18 cellular contexts compared by ENCODE assay signal in the genomic region with DNA sequence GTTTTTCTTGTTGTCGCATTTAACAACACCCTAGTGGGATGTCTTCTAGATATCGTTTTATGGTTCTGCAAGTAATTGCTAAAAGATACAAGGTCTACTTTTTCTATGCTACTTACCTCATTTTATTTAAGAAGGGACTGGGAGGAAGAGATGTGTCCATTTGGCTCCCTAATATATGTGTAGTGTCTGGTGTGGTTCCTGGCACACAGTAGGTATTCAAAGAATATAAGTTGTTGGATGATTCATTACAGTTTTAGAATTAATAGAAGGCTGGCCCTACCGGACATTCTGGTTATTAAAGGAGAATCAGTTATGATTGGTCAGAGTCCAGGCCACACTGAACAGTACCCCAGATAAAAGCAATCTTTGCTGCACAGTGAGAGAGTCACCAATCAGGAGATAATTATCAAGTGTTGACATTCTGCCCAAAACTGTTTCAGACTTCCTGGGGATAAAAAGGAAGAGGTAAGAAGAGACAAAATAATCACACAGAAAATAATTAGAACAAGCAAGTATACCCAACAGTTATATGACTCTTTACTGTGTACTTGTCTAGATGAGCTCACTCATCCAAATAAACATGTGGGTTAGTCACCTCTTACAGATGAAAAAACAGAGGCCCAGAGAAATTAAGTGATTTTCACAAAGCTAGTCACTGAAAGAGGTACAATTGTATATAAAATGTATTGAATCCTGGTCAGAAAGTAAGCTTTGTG. TPM values are rescaled to one million over a fixed set of nuclear protein-coding genes. Genes with fewer than 3 reads are reported as not detected.
DNase-seq lines count a peak whose midpoint lies in the region; ATAC-seq and TF ChIP-seq lines count a peak whose summit lies in the region.
"Had no signal": no experiment of that assay in that cellular context is flagged by ENCODE, and none has a peak within 500 bp of the region (broad histone marks: within the 10 kb centered on the region; RNA-seq: fewer than 3 reads in every experiment).

No MANE protein-coding gene starts in this region.

- H3K4me3 ChIP-seq in uterus, result no peak overlapping the region
- H3K4me3 ChIP-seq: SJCRH30, upper lobe of right lung had no signal

- ATAC-seq in HG02759 (IDR thresholded peaks at IDR 0.05; ENCODE audit: unreplicated experiment) (no peak), HG03045 (IDR thresholded peaks at IDR 0.05; ENCODE audit: unreplicated experiment) (no peak)
- ATAC-seq: left colon, upper lobe of right lung had no signal

- H3K27ac ChIP-seq in uterus, result no peak overlapping the region
- H3K27ac ChIP-seq: SJCRH30, upper lobe of right lung had no signal

- H3K9me3 ChIP-seq in uterus, result no peaks in the 10 kb centered on the region
- H3K9me3 ChIP-seq: SJCRH30, upper lobe of right lung had no signal

- TF ChIP-seq CTCF in uterus (IDR thresholded peaks at IDR 0.05), result no peak

- intact Hi-C loops in uterus (cut with DNase I; ENCODE audit: low total_unique reads), result no loop called here

- TF ChIP-seq POLR2A in uterus (IDR thresholded peaks at IDR 0.05), result no peak

- DNase-seq in DMS53 (lab: John Stamatoyannopoulos, UW) (peak; percentile 63), NCI-H146 treated with DMSO at 0.1 percent for 48 hours (lab: John Stamatoyannopoulos, UW; ENCODE audit: unreplicated experiment) (peak; percentile 27), astrocyte of the hippocampus (ENCODE audit: low read depth, low spot score) (peak; percentile 52), iris pigment epithelial cell (ENCODE audit: low read depth) (peak; percentile 78), NCI-H446 (lab: John Stamatoyannopoulos, UW) (no peak), uterus (no peak)
- DNase-seq: activated B cell treated with CpG ODN at 0.5 μM for 24 hours; activated naive CD8-positive, alpha-beta T cell treated with anti-CD3 and anti-CD28 coated beads for 36 hours; glutamatergic neuron; left colon; naive B cell; NCI-H2029; SJCRH30; stimulated activated CD4-positive, alpha-beta T cell treated with anti-CD3 and anti-CD28 coated beads, Interleukin-2, amount 100 ng/mL, for 24 hours; upper lobe of right lung had no signal

- H3K27me3 ChIP-seq in uterus, result peaks cover 0 to 2% of the 10 kb centered on the region in 2 donors
- H3K27me3 ChIP-seq: SJCRH30, upper lobe of right lung had no signal

- no peaks in the 10 kb centered on the region for H3K4me1 ChIP-seq in uterus
- H3K4me1 ChIP-seq: upper lobe of right lung had no signal

- no peaks in the 10 kb centered on the region for H3K36me3 ChIP-seq in uterus
- H3K36me3 ChIP-seq: SJCRH30, upper lobe of right lung had no signal

RNA-seq across cellular contexts. Expression of a gene that starts 7.0 kb away (rescaled TPM):
- total RNA-seq in uterus, result not detected
- total RNA-seq: activated B cell treated with CpG ODN at 0.5 μM for 24 hours; activated naive CD8-positive, alpha-beta T cell treated with anti-CD3 and anti-CD28 coated beads for 36 hours; B cell; left colon; SJCRH30; upper lobe of right lung had no signal

Comparison
In these comparisons a context has a peak if more than half of its experiments do, and no peak if none do; other contexts are left out.
1. DNase-seq: peak in DMS53 (single experiment), NCI-H146 treated with DMSO at 0.1 percent for 48 hours (single experiment), astrocyte of the hippocampus (single experiment) and iris pigment epithelial cell (single experiment); none in NCI-H446 (0 of 2) and uterus (0 of 2).